ENCODE assay signal across 8 cellular contexts in genomic region chr12:109111775-109112491, GRCh38. TPM values are rescaled to one million over a fixed set of nuclear protein-coding genes. Genes with fewer than 3 reads are reported as not detected.
A peak's percentile ranks its signal among the peaks of the same experiment; 100 is the strongest.
DNase-seq lines count a peak whose midpoint lies in the region; ATAC-seq and TF ChIP-seq lines count a peak whose summit lies in the region.

No MANE protein-coding gene starts in this region.

- H3K9me3 ChIP-seq in AG04450 (ENCODE audit: control insufficient read depth, insufficient read depth, low read length) (no peaks in the 10 kb centered on the region), left ventricle myocardium inferior (replicated peaks) (no peaks in the 10 kb centered on the region)

- peak; percentile 84 for TF ChIP-seq CTCF in AG04450 (IDR thresholded peaks at IDR 0.05; ENCODE audit: low read depth, low read length)
- peak; percentile 88 for TF ChIP-seq CTCF in astrocyte of the cerebellum (IDR thresholded peaks at IDR 0.05; ENCODE audit: low read depth, low read length, missing control alignments)
- TF ChIP-seq CTCF in left ventricle myocardium inferior (IDR thresholded peaks at IDR 0.05; ENCODE audit: borderline replicate concordance) = peak; percentile 93

- intact Hi-C loops in left ventricle myocardium inferior (cut with micrococcal nuclease) = no loop called here

- ATAC-seq in GM19395 (IDR thresholded peaks at IDR 0.05; ENCODE audit: unreplicated experiment) (peak; percentile 13), HG02973 (IDR thresholded peaks at IDR 0.05; ENCODE audit: unreplicated experiment) (no peak)

- no peaks in the 10 kb centered on the region for H3K27me3 ChIP-seq in AG04450 (ENCODE audit: control insufficient read depth, insufficient read depth, low read length)
- H3K27me3 ChIP-seq in left ventricle myocardium inferior (ENCODE audit: low read depth) = no peaks in the 10 kb centered on the region

- H3K27ac ChIP-seq in AG04450 (ENCODE audit: low read depth, low read length) (peak overlapping the region; percentile 81), left ventricle myocardium inferior (replicated peaks) (peak overlapping the region; percentile 97)

- H3K36me3 ChIP-seq in left ventricle myocardium inferior = peaks cover 13% of the 10 kb centered on the region

- DNase-seq in AG04450 (ENCODE audit: low read depth, low spot score) (no peak), SW480 (ENCODE audit: low spot score) (peak; percentile 39), astrocyte of the cerebellum (ENCODE audit: low read depth) (no peak), left ventricle myocardium inferior (peak; percentile 78), pons (ENCODE audit: low spot score) (peak; percentile 82)
- no peak for DNase-seq in NK-92 treated with Interleukin-12 subunit alpha and Interleukin-12 subunit beta, amount 100 ng/mL, for 24 hours (lab: John Stamatoyannopoulos, UW)

- CTCF ChIA-PET in AG04450 (lab: Charles Lee) = interaction anchor here (0.5 to 4.3 kb wide), 56 partner anchors 8 to 628 kb away, joined by 3 to 57 read pairs (median 4); partner anchors contain the start of genes ALKBH2 and SVOP

- POLR2A ChIA-PET in AG04450 (lab: Yijun Ruan, JAX) = interaction anchor here (0.6 kb wide), 1 partner anchor 29 kb away, joined by 12 read pairs; no protein-coding TSS in a partner anchor

- H3K4me3 ChIP-seq in AG04450 (ENCODE audit: low read depth, low read length) (peak overlapping the region; percentile 71), astrocyte of the cerebellum (ENCODE audit: low read depth, low read length) (peak overlapping the region; percentile 48), left ventricle myocardium inferior (peak overlapping the region; percentile 71)

- H3K4me1 ChIP-seq in left ventricle myocardium inferior = peaks cover 64% of the 10 kb centered on the region

- in situ Hi-C loops in astrocyte of the cerebellum (cut with HindIII; ENCODE audit: low sequenced_read_pairs) = loop anchor here (25.0 kb wide), 1 partner anchor 275 kb away; no protein-coding TSS in a partner anchor

RNA-seq across cellular contexts. Expression of gene ACACB, which starts 4.5 kb away (rescaled TPM):
- polyA plus RNA-seq in AG04450 (2011; rRNA removed) = 2.8 and 3.2 TPM in 2 replicates
- 9.4 and 10.7 TPM in 2 replicates for polyA minus RNA-seq in AG04450 (2011; rRNA and poly(A)+ RNA removed)
- total RNA-seq in left ventricle myocardium inferior = 123 TPM

RNA-seq across cellular contexts. Expression of gene UNG, which starts 14.5 kb away (rescaled TPM):
- 13.4 and 14.7 TPM in 2 replicates for polyA plus RNA-seq in AG04450 (2011; rRNA removed)
- polyA minus RNA-seq in AG04450 (2011; rRNA and poly(A)+ RNA removed) = 4.0 and 5.3 TPM in 2 replicates
- total RNA-seq in left ventricle myocardium inferior = 24.6 TPM

RNA-seq across cellular contexts. Expression of gene ALKBH2, which starts 18.7 kb away (rescaled TPM):
- polyA plus RNA-seq in AG04450 (2011; rRNA removed) = 13.2 and 14.6 TPM in 2 replicates
- polyA minus RNA-seq in AG04450 (2011; rRNA and poly(A)+ RNA removed) = 5.6 and 7.9 TPM in 2 replicates
- 6.5 TPM for total RNA-seq in left ventricle myocardium inferior

RNA-seq across cellular contexts. Expression of gene USP30, which starts 59.6 kb away (rescaled TPM):
- 16.1 and 18.2 TPM in 2 replicates for polyA plus RNA-seq in AG04450 (2011; rRNA removed)
- polyA minus RNA-seq in AG04450 (2011; rRNA and poly(A)+ RNA removed) = 22.8 and 32.6 TPM in 2 replicates
- total RNA-seq in left ventricle myocardium inferior = 12.1 TPM

Comparison
In these comparisons a context has a peak if more than half of its experiments do, and no peak if none do; other contexts are left out.
1. DNase-seq: peak in SW480 (single experiment), left ventricle myocardium inferior (single experiment) and pons (single experiment); none in AG04450 (single experiment), astrocyte of the cerebellum (single experiment) and NK-92 treated with Interleukin-12 subunit alpha and Interleukin-12 subunit beta, amount 100 ng/mL, for 24 hours (single experiment).
2. Peak in every context shown above with its lines, with median percentiles within 50 percentile points of each other: H3K4me3 ChIP-seq and CTCF ChIP-seq.